Comparison of ENCODE assay signal across 1 cellular context in the genomic region with DNA sequence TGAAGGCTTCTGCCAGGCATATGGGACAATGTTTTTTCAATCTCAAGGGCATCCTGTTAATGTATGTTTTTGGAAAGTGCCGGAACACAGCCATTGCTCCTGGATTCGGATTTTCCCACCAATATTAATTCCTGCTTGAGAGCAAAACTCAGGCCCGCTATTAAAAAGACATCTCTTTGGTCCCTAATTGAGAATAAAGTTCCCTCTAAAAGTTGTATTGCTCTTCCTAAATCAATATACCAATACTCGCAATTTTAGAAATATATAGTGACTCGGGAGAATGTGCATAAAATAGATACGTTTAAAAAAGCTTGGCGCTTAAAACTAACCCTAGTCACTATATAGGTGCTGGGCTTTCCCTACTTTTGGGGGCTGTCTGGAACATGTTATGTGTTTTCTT.
TF ChIP-seq lines count a peak whose summit lies in the region.

No MANE protein-coding gene starts in this region.

TF ChIP-seq in HepG2, 621 proteins besides CTCF, POLR2A, EP300 and RAD21:
- TF ChIP-seq CBX2 (IDR thresholded peaks at IDR 0.05; ENCODE audit: low read depth, low read length) = 0 out of 2 replicates have a peak, but pooled peaks have one; percentile 16
- no peak for TF ChIP-seq CBX2 (CRISPR knock-in tag; IDR thresholded peaks at IDR 0.05; ENCODE audit: low read depth)
- TF ChIP-seq, protein P1, sequence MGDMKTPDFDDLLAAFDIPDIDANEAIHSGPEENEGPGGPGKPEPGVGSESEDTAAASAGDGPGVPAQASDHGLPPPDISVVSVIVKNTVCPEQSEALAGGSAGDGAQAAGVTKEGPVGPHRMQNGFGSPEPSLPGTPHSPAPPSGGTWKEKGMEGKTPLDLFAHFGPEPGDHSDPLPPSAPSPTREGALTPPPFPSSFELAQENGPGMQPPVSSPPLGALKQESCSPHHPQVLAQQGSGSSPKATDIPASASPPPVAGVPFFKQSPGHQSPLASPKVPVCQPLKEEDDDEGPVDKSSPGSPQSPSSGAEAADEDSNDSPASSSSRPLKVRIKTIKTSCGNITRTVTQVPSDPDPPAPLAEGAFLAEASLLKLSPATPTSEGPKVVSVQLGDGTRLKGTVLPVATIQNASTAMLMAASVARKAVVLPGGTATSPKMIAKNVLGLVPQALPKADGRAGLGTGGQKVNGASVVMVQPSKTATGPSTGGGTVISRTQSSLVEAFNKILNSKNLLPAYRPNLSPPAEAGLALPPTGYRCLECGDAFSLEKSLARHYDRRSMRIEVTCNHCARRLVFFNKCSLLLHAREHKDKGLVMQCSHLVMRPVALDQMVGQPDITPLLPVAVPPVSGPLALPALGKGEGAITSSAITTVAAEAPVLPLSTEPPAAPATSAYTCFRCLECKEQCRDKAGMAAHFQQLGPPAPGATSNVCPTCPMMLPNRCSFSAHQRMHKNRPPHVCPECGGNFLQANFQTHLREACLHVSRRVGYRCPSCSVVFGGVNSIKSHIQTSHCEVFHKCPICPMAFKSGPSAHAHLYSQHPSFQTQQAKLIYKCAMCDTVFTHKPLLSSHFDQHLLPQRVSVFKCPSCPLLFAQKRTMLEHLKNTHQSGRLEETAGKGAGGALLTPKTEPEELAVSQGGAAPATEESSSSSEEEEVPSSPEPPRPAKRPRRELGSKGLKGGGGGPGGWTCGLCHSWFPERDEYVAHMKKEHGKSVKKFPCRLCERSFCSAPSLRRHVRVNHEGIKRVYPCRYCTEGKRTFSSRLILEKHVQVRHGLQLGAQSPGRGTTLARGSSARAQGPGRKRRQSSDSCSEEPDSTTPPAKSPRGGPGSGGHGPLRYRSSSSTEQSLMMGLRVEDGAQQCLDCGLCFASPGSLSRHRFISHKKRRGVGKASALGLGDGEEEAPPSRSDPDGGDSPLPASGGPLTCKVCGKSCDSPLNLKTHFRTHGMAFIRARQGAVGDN (CRISPR knock-in tag; IDR thresholded peaks at IDR 0.05) = no peak
